9 cellular contexts compared by ENCODE assay signal in genomic region chr2:98935777-98936132, GRCh38. TPM values are rescaled to one million over a fixed set of nuclear protein-coding genes. Genes with fewer than 3 reads are reported as not detected.
DNase-seq lines count a peak whose midpoint lies in the region; ATAC-seq and TF ChIP-seq lines count a peak whose summit lies in the region.
"Had no signal": no experiment of that assay in that cellular context is flagged by ENCODE, and none has a peak within 500 bp of the region (broad histone marks: within the 10 kb centered on the region; RNA-seq: fewer than 3 reads in every experiment).

No MANE protein-coding gene starts in this region.

- TF ChIP-seq CTCF in GM23338 (conservative IDR thresholded peaks at IDR 0.05; ENCODE audit: low read depth in 2 of 2) = no peak
- no peak for TF ChIP-seq CTCF in activated CD8-positive, alpha-beta T cell treated with anti-CD3 and anti-CD28 coated beads for 36 hours (IDR thresholded peaks at IDR 0.05)
- TF ChIP-seq CTCF in gastrocnemius medialis (IDR thresholded peaks at IDR 0.05 in 4 of 5, conservative IDR thresholded peaks at IDR 0.05 in 1 of 5) = no peak

- no peak overlapping the region; the same call in 2 of the 3 replicates for H3K4me3 Mint-ChIP-seq in GM23338
- no peak overlapping the region for H3K4me3 Mint-ChIP-seq in activated CD8-positive, alpha-beta T cell treated with anti-CD3 and anti-CD28 coated beads for 36 hours

- peaks cover 46% of the 10 kb centered on the region for H3K27me3 Mint-ChIP-seq in GM23338 (ENCODE audit: insufficient read depth, low read depth, poor library complexity)
- peaks cover 43% of the 10 kb centered on the region for H3K27me3 Mint-ChIP-seq in activated CD8-positive, alpha-beta T cell treated with anti-CD3 and anti-CD28 coated beads for 36 hours

- in situ Hi-C loops in gastrocnemius medialis (cut with MboI; ENCODE audit: low sequenced_read_pairs in 4 of 4) = no loop called here

- H3K4me3 ChIP-seq in GM23338 = peak overlapping the region; percentile 66
- H3K4me3 ChIP-seq in iPS DF 6.9 (ENCODE audit: low read length) = peak overlapping the region; percentile 61; the same call in 1 of the 2 replicates
- H3K4me3 ChIP-seq in gastrocnemius medialis = peak overlapping the region; percentile 32 to 50 (median 46)

- peak overlapping the region; percentile 80 for H3K4me2 ChIP-seq in GM23338

- no CpG with 5 or more reads among the region's 45 CpGs for WGBS in iPS DF 6.9 (ENCODE audit: insufficient coverage, insufficient read length)

- no peak overlapping the region for H3K27ac ChIP-seq in GM23338 (ENCODE audit: low read depth)
- H3K27ac ChIP-seq in iPS DF 6.9 (ENCODE audit: low read length) = no peak overlapping the region
- H3K27ac ChIP-seq in gastrocnemius medialis = no peak overlapping the region

- no peaks in the 10 kb centered on the region for H3K9me3 Mint-ChIP-seq in GM23338
- no peaks in the 10 kb centered on the region for H3K9me3 Mint-ChIP-seq in activated CD8-positive, alpha-beta T cell treated with anti-CD3 and anti-CD28 coated beads for 36 hours

- H3K36me3 Mint-ChIP-seq in GM23338 (ENCODE audit: low read depth) = no peaks in the 10 kb centered on the region; the same call in 2 of the 3 replicates
- no peaks in the 10 kb centered on the region for H3K36me3 Mint-ChIP-seq in activated CD8-positive, alpha-beta T cell treated with anti-CD3 and anti-CD28 coated beads for 36 hours (ENCODE audit: low read depth)

- no peaks in the 10 kb centered on the region for H4K20me1 ChIP-seq in GM23338 (replicated peaks; ENCODE audit: insufficient read depth)

- DNase-seq in GM23338 (ENCODE audit: low spot score) = no peak
- DNase-seq in activated CD8-positive, alpha-beta T cell treated with anti-CD3 and anti-CD28 coated beads for 36 hours = no peak
- no peak for DNase-seq in iPS DF 6.9 (ENCODE audit: low read depth, low spot score)
- DNase-seq in gastrocnemius medialis = no peak
- no peak for DNase-seq in cerebellar cortex (ENCODE audit: low spot score)
- no peak for DNase-seq in SIG-M5 (lab: John Stamatoyannopoulos, UW)
- DNase-seq in HCEC 1CT = no peak
- no peak for DNase-seq in activated CD4-positive, alpha-beta T cell treated with anti-CD3 and anti-CD28 coated beads, Interleukin-2, amount 50 U/mL, for 4 hours
- DNase-seq: activated gamma-delta T cell treated with Interleukin-2 at 50 U/mL for 16 hours had no signal

- H3K9me2 ChIP-seq in GM23338 (ENCODE audit: insufficient read depth) = no peaks in the 10 kb centered on the region

- 0 out of 2 replicates have a peak overlapping the region, but pooled peaks have one; percentile 2 for H2AFZ ChIP-seq in GM23338

- intact Hi-C loops in activated CD8-positive, alpha-beta T cell treated with anti-CD3 and anti-CD28 coated beads for 36 hours (cut with micrococcal nuclease) = loop anchor here (5.0 kb wide), 1 partner anchor 132 kb away; no protein-coding TSS in a partner anchor
- intact Hi-C loops in gastrocnemius medialis (cut with DNase I; ENCODE audit: low total_unique reads) = no loop called here

- H3K27me3 ChIP-seq in GM23338 (ENCODE audit: insufficient read depth) = peaks cover 59% of the 10 kb centered on the region
- peaks cover 28% of the 10 kb centered on the region for H3K27me3 ChIP-seq in iPS DF 6.9 (ENCODE audit: control insufficient read depth, insufficient read depth, low read length)
- peaks cover 4 to 35% (median 22%) of the 10 kb centered on the region in 3 donors for H3K27me3 ChIP-seq in gastrocnemius medialis

- POLR2A ChIA-PET in activated CD8-positive, alpha-beta T cell treated with anti-CD3 and anti-CD28 coated beads for 36 hours (lab: Charles Lee) = no interaction called here

- no peak for TF ChIP-seq POLR2A in gastrocnemius medialis (IDR thresholded peaks at IDR 0.05)

- no peak overlapping the region for H3K27ac Mint-ChIP-seq in GM23338
- no peak overlapping the region for H3K27ac Mint-ChIP-seq in activated CD8-positive, alpha-beta T cell treated with anti-CD3 and anti-CD28 coated beads for 36 hours

- H3F3A ChIP-seq in GM23338 (replicated peaks; ENCODE audit: low read depth) = 0 out of 2 replicates have a peak, but pooled peaks cover 5% of the 10 kb centered on the region

- CTCF ChIA-PET in activated CD8-positive, alpha-beta T cell treated with anti-CD3 and anti-CD28 coated beads for 36 hours (lab: Charles Lee) = interaction anchor here (0.6 to 1.2 kb wide), 4 partner anchors 14 to 273 kb away, joined by 3 to 4 read pairs (median 3); no protein-coding TSS in a partner anchor

- ATAC-seq in GM23338 (no peak), gastrocnemius medialis (no peak)
- ATAC-seq in activated CD8-positive, alpha-beta T cell treated with anti-CD3 and anti-CD28 coated beads for 36 hours = peak; percentile 25

- H3K36me3 ChIP-seq in GM23338 (ENCODE audit: insufficient read depth) (no peaks in the 10 kb centered on the region), iPS DF 6.9 (ENCODE audit: control insufficient read depth, insufficient read depth, low read length) (no peaks in the 10 kb centered on the region), gastrocnemius medialis (no peaks in the 10 kb centered on the region)

- H3K4me1 ChIP-seq in GM23338 (ENCODE audit: insufficient read depth) = 0 out of 2 replicates have a peak, but pooled peaks cover 5% of the 10 kb centered on the region
- H3K4me1 ChIP-seq in iPS DF 6.9 (ENCODE audit: control insufficient read depth, insufficient read depth, low read length) = no peaks in the 10 kb centered on the region
- H3K4me1 ChIP-seq in gastrocnemius medialis = peaks cover 0 to 5% of the 10 kb centered on the region in 2 donors

- H3K9me3 ChIP-seq in iPS DF 6.9 (ENCODE audit: control insufficient read depth, insufficient read depth, low read length) = no peaks in the 10 kb centered on the region
- no peaks in the 10 kb centered on the region for H3K9me3 ChIP-seq in gastrocnemius medialis

- peaks cover 7% of the 10 kb centered on the region for H3K4me1 Mint-ChIP-seq in GM23338
- peaks cover 5% of the 10 kb centered on the region for H3K4me1 Mint-ChIP-seq in activated CD8-positive, alpha-beta T cell treated with anti-CD3 and anti-CD28 coated beads for 36 hours (ENCODE audit: low read depth)

- no peaks in the 10 kb centered on the region for H3K79me2 ChIP-seq in GM23338 (replicated peaks; ENCODE audit: insufficient read depth)

TF ChIP-seq in GM23338, 12 proteins besides CTCF, POLR2A, EP300 and RAD21 (continues in another document):
- no peak for TF ChIP-seq ZNF462 (CRISPR knock-in tag; IDR thresholded peaks at IDR 0.05)

RNA-seq across cellular contexts. Expression of gene CRACDL, which starts 0.3 kb away (rescaled TPM):
- total RNA-seq in GM23338 (2014; rRNA removed; shearing (Covaris generic)) = 0.14 and 0.85 TPM in 2 replicates
- 0.16 and 0.50 TPM in 2 replicates for polyA plus RNA-seq in GM23338 (2016; fragmentation: Nextera tagmentation; extraction: Ambion mirVana)
- total RNA-seq in activated CD8-positive, alpha-beta T cell treated with anti-CD3 and anti-CD28 coated beads for 36 hours = under 1 TPM; 0.09 to 0.38 TPM
- 10 to 100 TPM in 1 of 4 donors, 1 to 10 TPM in 2, under 1 TPM in 1; 0.71 to 18.2 (median 2.9) TPM for total RNA-seq in gastrocnemius medialis
